Comparison of ENCODE assay signal across 2 cellular contexts in genomic region chr19:48486706-48487105, GRCh38.
TF ChIP-seq lines count a peak whose summit lies in the region.

No MANE protein-coding gene starts in this region.

TF ChIP-seq in A549, 52 proteins besides CTCF, POLR2A, EP300 and RAD21:
- peak; percentile 84 to 97; a peak in 3 of 4 replicates for TF ChIP-seq CEBPB (IDR thresholded peaks at IDR 0.05)

TF ChIP-seq in K562, 482 proteins besides CTCF, POLR2A, EP300 and RAD21:
- TF ChIP-seq ZNF121 (CRISPR knock-in tag; conservative IDR thresholded peaks at IDR 0.05): 0 out of 2 replicates have a peak, but pooled peaks have one; percentile 1
